In the genomic region with DNA sequence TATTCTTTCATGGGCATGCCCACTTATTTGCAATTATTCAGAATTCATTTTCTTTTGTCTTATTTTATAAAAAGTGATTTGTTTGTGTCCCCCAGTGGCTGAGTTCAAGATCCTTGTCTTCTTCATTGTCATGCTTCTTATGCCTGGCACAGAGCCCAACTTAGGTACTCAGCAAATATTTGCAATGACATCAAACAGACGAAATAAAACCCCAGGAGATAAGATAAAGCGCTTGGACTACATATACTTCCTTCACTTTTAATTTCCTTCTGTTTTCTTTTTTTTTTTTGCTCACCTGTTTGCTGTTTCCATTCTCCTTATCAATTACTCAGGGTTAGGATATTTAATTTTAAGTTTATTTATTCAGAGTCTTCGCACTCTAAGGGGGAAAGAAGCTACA, we compare ENCODE assay signal across 1 cellular context.
TF ChIP-seq lines count a peak whose summit lies in the region.

No MANE protein-coding gene starts in this region.

TF ChIP-seq in K562, 482 proteins besides CTCF, POLR2A, EP300 and RAD21 (continued from another document):
- TF ChIP-seq SOX6 (IDR thresholded peaks at IDR 0.05): 0 out of 2 replicates have a peak, but pooled peaks have one; percentile 16
- TF ChIP-seq TEAD1 (CRISPR knock-in tag; IDR thresholded peaks at IDR 0.05): peak in 1 of 2 experiments; percentile 74; a peak in 2 of 4 replicates
- no peak for TF ChIP-seq SMAD3 (CRISPR knock-in tag; conservative IDR thresholded peaks at IDR 0.05)
- 0 out of 2 replicates have a peak, but pooled peaks have one; percentile 33 for TF ChIP-seq MAFG (tag; conservative IDR thresholded peaks at IDR 0.05)
